Comparison of ENCODE assay signal across 9 cellular contexts in genomic region chr6:137810554-137811120, GRCh38. TPM values are rescaled to one million over a fixed set of nuclear protein-coding genes. Genes with fewer than 3 reads are reported as not detected.
DNase-seq lines count a peak whose midpoint lies in the region; TF ChIP-seq lines count a peak whose summit lies in the region.
"Had no signal": no experiment of that assay in that cellular context is flagged by ENCODE, and none has a peak within 500 bp of the region (broad histone marks: within the 10 kb centered on the region; RNA-seq: fewer than 3 reads in every experiment).

No MANE protein-coding gene starts in this region.

- H3K27ac Mint-ChIP-seq in activated T-cell treated with anti-CD3 and anti-CD28 coated beads, Interleukin-2, amount 50 U/mL, for 24 hours = peak overlapping the region; percentile 96
- H3K27ac Mint-ChIP-seq in mesothelial cell of epicardium = no peak overlapping the region

- H3K9me3 ChIP-seq in SJSA1 (replicated peaks) (0 out of 2 replicates have a peak, but pooled peaks cover 4% of the 10 kb centered on the region), thymus (ENCODE audit: control insufficient read depth) (no peaks in the 10 kb centered on the region)
- no peaks in the 10 kb centered on the region for H3K9me3 ChIP-seq in effector memory CD4-positive, alpha-beta T cell (ENCODE audit: control insufficient read depth, low read length)
- H3K9me3 ChIP-seq: prostate gland had no signal

- H3K27ac ChIP-seq in SJSA1 (peak overlapping the region; percentile 79), thymus (ENCODE audit: low read depth) (peak overlapping the region; percentile 53)
- H3K27ac ChIP-seq in effector memory CD4-positive, alpha-beta T cell (ENCODE audit: insufficient read depth, low read length, poor library complexity, severe bottlenecking) = peak overlapping the region; percentile 68
- H3K27ac ChIP-seq: prostate gland had no signal

- H3K4me1 Mint-ChIP-seq in activated T-cell treated with anti-CD3 and anti-CD28 coated beads, Interleukin-2, amount 50 U/mL, for 24 hours (ENCODE audit: low read depth) = peaks cover 74% of the 10 kb centered on the region
- H3K4me1 Mint-ChIP-seq in mesothelial cell of epicardium = peaks cover 30% of the 10 kb centered on the region

- WGBS in thymus = 99% methylated on average over 4 of the region's 4 CpGs

- DNase-seq in activated T-cell treated with anti-CD3 and anti-CD28 coated beads, Interleukin-2, amount 50 U/mL, for 24 hours = no peak
- DNase-seq in activated T-cell treated with anti-CD3 and anti-CD28 coated beads, Interleukin-2, amount 50 U/mL, for 1 hour = no peak
- DNase-seq in SJSA1 (ENCODE audit: low read depth in 1 of 2, low spot score in 2 of 2) (no peak), NCI-H2196 (lab: John Stamatoyannopoulos, UW; ENCODE audit: unreplicated experiment) (no peak), mesothelial cell of epicardium (ENCODE audit: low spot score in 2 of 2, unreplicated experiment in 2 of 2) (no peak), superior temporal gyrus (ENCODE audit: extremely low spot score) (no peak)
- no peak for DNase-seq in effector memory CD4-positive, alpha-beta T cell

- H3K36me3 Mint-ChIP-seq in activated T-cell treated with anti-CD3 and anti-CD28 coated beads, Interleukin-2, amount 50 U/mL, for 24 hours (ENCODE audit: low read depth) = no peaks in the 10 kb centered on the region
- H3K36me3 Mint-ChIP-seq in mesothelial cell of epicardium = no peaks in the 10 kb centered on the region

- peak overlapping the region; percentile 63 for H3K4me3 Mint-ChIP-seq in activated T-cell treated with anti-CD3 and anti-CD28 coated beads, Interleukin-2, amount 50 U/mL, for 24 hours
- no peak overlapping the region for H3K4me3 Mint-ChIP-seq in mesothelial cell of epicardium

- no peak for TF ChIP-seq CTCF in mesothelial cell of epicardium (IDR thresholded peaks at IDR 0.05; ENCODE audit: unreplicated experiment)

- H3K27me3 ChIP-seq in SJSA1 (replicated peaks) (no peaks in the 10 kb centered on the region), thymus (ENCODE audit: control insufficient read depth, insufficient read depth) (no peaks in the 10 kb centered on the region)
- H3K27me3 ChIP-seq in effector memory CD4-positive, alpha-beta T cell (replicated peaks; ENCODE audit: control insufficient read depth, insufficient read depth, low read length, poor library complexity, severe bottlenecking) = no peaks in the 10 kb centered on the region

- no peaks in the 10 kb centered on the region for H3K27me3 Mint-ChIP-seq in activated T-cell treated with anti-CD3 and anti-CD28 coated beads, Interleukin-2, amount 50 U/mL, for 24 hours
- no peaks in the 10 kb centered on the region for H3K27me3 Mint-ChIP-seq in mesothelial cell of epicardium (ENCODE audit: low read depth)

- H3K9me3 Mint-ChIP-seq in activated T-cell treated with anti-CD3 and anti-CD28 coated beads, Interleukin-2, amount 50 U/mL, for 24 hours = no peaks in the 10 kb centered on the region
- H3K9me3 Mint-ChIP-seq in mesothelial cell of epicardium = no peaks in the 10 kb centered on the region

- H3K36me3 ChIP-seq in SJSA1 (no peaks in the 10 kb centered on the region), thymus (ENCODE audit: control insufficient read depth, insufficient read depth) (no peaks in the 10 kb centered on the region)
- no peaks in the 10 kb centered on the region for H3K36me3 ChIP-seq in effector memory CD4-positive, alpha-beta T cell (ENCODE audit: control insufficient read depth, insufficient read depth, low read length)
- H3K36me3 ChIP-seq: prostate gland had no signal

- no peak overlapping the region for H3K4me3 ChIP-seq in SJSA1
- no peak overlapping the region for H3K4me3 ChIP-seq in effector memory CD4-positive, alpha-beta T cell (ENCODE audit: insufficient read depth, low read depth, low read length, poor library complexity, severe bottlenecking)
- H3K4me3 ChIP-seq in thymus (ENCODE audit: low read length) = no peak overlapping the region
- H3K4me3 ChIP-seq: prostate gland had no signal

- H3K4me1 ChIP-seq in SJSA1 (replicated peaks) (peaks cover 39% of the 10 kb centered on the region), thymus (ENCODE audit: control insufficient read depth, insufficient read depth, low read length) (peaks cover 8% of the 10 kb centered on the region)
- H3K4me1 ChIP-seq in effector memory CD4-positive, alpha-beta T cell (ENCODE audit: control insufficient read depth, insufficient read depth, low read length, poor library complexity, severe bottlenecking) = peaks cover 13% of the 10 kb centered on the region
- H3K4me1 ChIP-seq: prostate gland had no signal

RNA-seq across cellular contexts. Expression of gene TNFAIP3, which starts 56.4 kb away (rescaled TPM):
- total RNA-seq in SJSA1 (2014; rRNA removed; shearing (Covaris generic)) = 7.8 and 12.2 TPM in 2 replicates
- polyA plus RNA-seq in thymus = 85.8 TPM
- total RNA-seq in mesothelial cell of epicardium = 64.0 to 76.2 TPM (median 68.9 TPM) in 3 replicates
